ENCODE assay signal across 9 cellular contexts in genomic region chr6:26439552-26440125, GRCh38. TPM values are rescaled to one million over a fixed set of nuclear protein-coding genes. Genes with fewer than 3 reads are reported as not detected.
A peak's percentile ranks its signal among the peaks of the same experiment; 100 is the strongest.
DNase-seq lines count a peak whose midpoint lies in the region; ATAC-seq and TF ChIP-seq lines count a peak whose summit lies in the region.
"Had no signal": no experiment of that assay in that cellular context is flagged by ENCODE, and none has a peak within 500 bp of the region (broad histone marks: within the 10 kb centered on the region; RNA-seq: fewer than 3 reads in every experiment).

No MANE protein-coding gene starts in this region.

- H3K9ac ChIP-seq in liver (ENCODE audit: low read depth in 1 of 2, low read length in 2 of 2) = peak overlapping the region; percentile 47 to 82

- peaks cover 7% of the 10 kb centered on the region for H3K36me3 Mint-ChIP-seq in activated T-cell treated with anti-CD3 and anti-CD28 coated beads, Interleukin-2, amount 50 U/mL, for 4 hours (ENCODE audit: insufficient read depth)
- peaks cover 5% of the 10 kb centered on the region for H3K36me3 Mint-ChIP-seq in activated naive CD8-positive, alpha-beta T cell

- H3K9me3 Mint-ChIP-seq in activated T-cell treated with anti-CD3 and anti-CD28 coated beads, Interleukin-2, amount 50 U/mL, for 4 hours = no peaks in the 10 kb centered on the region
- H3K9me3 Mint-ChIP-seq in activated naive CD8-positive, alpha-beta T cell (ENCODE audit: low read depth) = peaks cover under 1% of the 10 kb centered on the region

- H3K27ac ChIP-seq in liver (ENCODE audit: low read depth in 1 of 2, low read length in 2 of 2) (peak overlapping the region; percentile 89 to 95), tibial artery (peak overlapping the region; percentile 68 to 85)

- H3K36me3 ChIP-seq in liver (ENCODE audit: control insufficient read depth in 4 of 4, insufficient read depth in 3 of 4, low read depth in 1 of 4, low read length in 3 of 4) (peaks cover 0 to 4% (median 4%) of the 10 kb centered on the region in 4 donors), tibial artery (peaks cover 0 to 7% (median 0%) of the 10 kb centered on the region in 3 donors)

- H3K4me1 Mint-ChIP-seq in activated T-cell treated with anti-CD3 and anti-CD28 coated beads, Interleukin-2, amount 50 U/mL, for 4 hours (ENCODE audit: low read depth) = peaks cover 49% of the 10 kb centered on the region
- peaks cover 46% of the 10 kb centered on the region for H3K4me1 Mint-ChIP-seq in activated naive CD8-positive, alpha-beta T cell (ENCODE audit: low read depth)

- H3K27me3 ChIP-seq in liver (ENCODE audit: control insufficient read depth in 4 of 4, insufficient read depth in 4 of 4, low read length in 3 of 4) (no peaks in the 10 kb centered on the region), tibial artery (no peaks in the 10 kb centered on the region)

- H3K27me3 Mint-ChIP-seq in activated T-cell treated with anti-CD3 and anti-CD28 coated beads, Interleukin-2, amount 50 U/mL, for 4 hours (ENCODE audit: low read depth) = no peaks in the 10 kb centered on the region
- no peaks in the 10 kb centered on the region for H3K27me3 Mint-ChIP-seq in activated naive CD8-positive, alpha-beta T cell

- TF ChIP-seq CTCF in liver (IDR thresholded peaks at IDR 0.05; ENCODE audit: low read depth, low read length, missing input control) (no peak), tibial artery (IDR thresholded peaks at IDR 0.05) (no peak)

- TF ChIP-seq RAD21 in liver (IDR thresholded peaks at IDR 0.05) = no peak

- intact Hi-C loops in tibial artery (cut with DNase I; ENCODE audit: low total_unique reads) = loop anchor here (10.0 kb wide), 1 partner anchor 75 kb away; the partner anchor contains the start of gene BTN3A2

- DNase-seq in activated T-cell treated with anti-CD3 and anti-CD28 coated beads, Interleukin-2, amount 50 U/mL, for 4 hours = no peak
- DNase-seq in activated T-cell treated with anti-CD3 and anti-CD28 coated beads for 4 hours (no peak), tibial artery (no peak), NCI-H2081 (lab: John Stamatoyannopoulos, UW) (no peak), UCSD-AML1 (lab: John Stamatoyannopoulos, UW; ENCODE audit: unreplicated experiment) (no peak)
- DNase-seq: H7 had no signal

- WGBS in liver = 22% methylated on average over 4 of the region's 4 CpGs

- H3K9me3 ChIP-seq in liver (ENCODE audit: control insufficient read depth in 4 of 4, low read length in 3 of 4) (no peaks in the 10 kb centered on the region), tibial artery (no peaks in the 10 kb centered on the region)

- H3K27ac Mint-ChIP-seq in activated naive CD8-positive, alpha-beta T cell = peak overlapping the region; percentile 98

- H3K4me3 ChIP-seq in liver (ENCODE audit: low read depth in 1 of 3, low read length in 3 of 3) (peak overlapping the region; percentile 57 to 86 (median 72)), tibial artery (peak overlapping the region; percentile 53 to 55)

- peak overlapping the region; percentile 96 for H3K4me3 Mint-ChIP-seq in activated T-cell treated with anti-CD3 and anti-CD28 coated beads, Interleukin-2, amount 50 U/mL, for 4 hours
- H3K4me3 Mint-ChIP-seq in activated naive CD8-positive, alpha-beta T cell = peak overlapping the region; percentile 99

- ATAC-seq in activated T-cell treated with anti-CD3 and anti-CD28 coated beads, Interleukin-2, amount 50 U/mL, for 4 hours = no peak
- no peak for ATAC-seq in GM18519 (IDR thresholded peaks at IDR 0.05; ENCODE audit: low FRiP score, unreplicated experiment)

- H3K4me1 ChIP-seq in liver (ENCODE audit: control insufficient read depth in 4 of 4, insufficient read depth in 4 of 4, low read length in 3 of 4) = peaks cover 0 to 13% (median 1%) of the 10 kb centered on the region in 4 donors
- peaks cover 0 to 16% (median 6%) of the 10 kb centered on the region in 4 donors for H3K4me1 ChIP-seq in tibial artery

TF ChIP-seq in liver, 16 proteins besides CTCF, POLR2A, EP300 and RAD21:
- no peak for TF ChIP-seq ATF3 (IDR thresholded peaks at IDR 0.05)
- no peak for TF ChIP-seq YY1 (IDR thresholded peaks at IDR 0.05)
- no peak for TF ChIP-seq NR2F2 (IDR thresholded peaks at IDR 0.05)
- no peak for TF ChIP-seq EGR1 (IDR thresholded peaks at IDR 0.05; ENCODE audit: low read depth in 2 of 2)
- TF ChIP-seq FOXA2 (IDR thresholded peaks at IDR 0.05) = no peak
- TF ChIP-seq FOXA1 (IDR thresholded peaks at IDR 0.05) = no peak
TF ChIP-seq in liver: peak in this region for 0.

RNA-seq across cellular contexts. Expression of gene BTN3A3, which starts 0.7 kb away (rescaled TPM):
- total RNA-seq in activated T-cell treated with anti-CD3 and anti-CD28 coated beads, Interleukin-2, amount 50 U/mL, for 4 hours = 10 to 100 TPM; 11.5 to 13.9 (median 11.8) TPM
- total RNA-seq in liver = 10 to 100 TPM in 1 of 2 donors, 1 to 10 TPM in 1; 3.2 to 11.6 TPM
- polyA plus RNA-seq in liver = 1 to 10 TPM; 2.2 to 5.9 TPM

RNA-seq across cellular contexts. Expression of gene BTN2A1, which starts 18.1 kb away (rescaled TPM):
- 10 to 100 TPM; 12.1 to 15.9 (median 12.5) TPM for total RNA-seq in activated T-cell treated with anti-CD3 and anti-CD28 coated beads, Interleukin-2, amount 50 U/mL, for 4 hours
- total RNA-seq in liver = 1 to 10 TPM; 4.8 to 5.5 TPM
- 1 to 10 TPM; 2.7 to 5.9 TPM for polyA plus RNA-seq in liver

RNA-seq across cellular contexts. Expression of gene BTN3A1, which starts 37.6 kb away (rescaled TPM):
- 10 to 100 TPM in 2 of 3 donors, 1 to 10 TPM in 1; 9.1 to 11.9 (median 10.8) TPM for total RNA-seq in activated T-cell treated with anti-CD3 and anti-CD28 coated beads, Interleukin-2, amount 50 U/mL, for 4 hours
- total RNA-seq in liver = 10 to 100 TPM in 1 of 2 donors, 1 to 10 TPM in 1; 6.1 to 17.1 TPM
- 1 to 10 TPM; 2.3 to 6.4 TPM for polyA plus RNA-seq in liver

RNA-seq across cellular contexts. Expression of gene BTN2A2, which starts 56.7 kb away (rescaled TPM):
- 10 to 100 TPM in 1 of 3 donors, 1 to 10 TPM in 2; 9.0 to 10.3 (median 9.0) TPM for total RNA-seq in activated T-cell treated with anti-CD3 and anti-CD28 coated beads, Interleukin-2, amount 50 U/mL, for 4 hours
- total RNA-seq in liver = 1 to 10 TPM; 1.2 to 3.2 TPM
- polyA plus RNA-seq in liver = 1 to 10 TPM; 1.7 to 2.4 TPM
